11 cellular contexts compared by ENCODE assay signal in the genomic region with DNA sequence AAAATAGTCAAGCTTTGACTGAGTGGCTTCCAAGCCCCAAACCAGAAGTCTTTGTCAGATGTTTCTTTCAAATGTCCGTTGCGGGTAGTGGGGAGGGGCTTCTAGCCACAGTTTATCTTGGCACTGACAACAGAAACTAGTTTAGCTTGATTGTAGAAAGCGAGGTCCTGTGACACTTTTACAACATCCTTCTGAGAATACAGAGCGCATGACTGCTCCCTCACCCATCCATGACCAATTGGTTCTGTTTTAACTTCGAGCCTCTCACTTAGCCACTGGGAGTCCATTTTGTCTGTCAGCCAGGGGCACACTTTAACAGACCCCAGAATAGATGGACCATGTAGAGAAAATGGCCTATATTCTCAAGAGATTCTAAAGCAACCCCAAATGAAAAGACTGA.
A peak's percentile ranks its signal among the peaks of the same experiment; 100 is the strongest.
DNase-seq lines count a peak whose midpoint lies in the region; ATAC-seq and TF ChIP-seq lines count a peak whose summit lies in the region.
"Had no signal": no experiment of that assay in that cellular context is flagged by ENCODE, and none has a peak within 500 bp of the region (broad histone marks: within the 10 kb centered on the region; RNA-seq: fewer than 3 reads in every experiment).

No MANE protein-coding gene starts in this region.

- no peak overlapping the region for H3K4me3 Mint-ChIP-seq in immature natural killer cell
- H3K4me3 Mint-ChIP-seq in HFFc6, result no peak overlapping the region

- H3K9me3 Mint-ChIP-seq in immature natural killer cell (peaks cover 0 to 15% (median 3%) of the 10 kb centered on the region in 6 donors), HFFc6 (peaks cover 10% of the 10 kb centered on the region)

- peak; percentile 65 for ATAC-seq in GM18520 (IDR thresholded peaks at IDR 0.05; ENCODE audit: unreplicated experiment)
- ATAC-seq in GM21825 (IDR thresholded peaks at IDR 0.05; ENCODE audit: unreplicated experiment), result peak; percentile 84
- ATAC-seq in HG03565 (IDR thresholded peaks at IDR 0.05; ENCODE audit: unreplicated experiment), result peak; percentile 96
- ATAC-seq: activated CD4-positive, CD25-positive, alpha-beta regulatory T cell treated with anti-CD3 and anti-CD28 coated beads, Interleukin-2, amount 50 U/mL, for 24 hours had no signal

- H3K4me1 Mint-ChIP-seq in immature natural killer cell (no peaks in the 10 kb centered on the region), HFFc6 (ENCODE audit: low read depth) (no peaks in the 10 kb centered on the region)

- H3K27me3 Mint-ChIP-seq in immature natural killer cell (ENCODE audit: low read depth in 3 of 3) (no peaks in the 10 kb centered on the region), HFFc6 (ENCODE audit: insufficient read depth) (no peaks in the 10 kb centered on the region)

- no peaks in the 10 kb centered on the region for H3K36me3 Mint-ChIP-seq in immature natural killer cell
- no peaks in the 10 kb centered on the region for H3K36me3 Mint-ChIP-seq in HFFc6 (ENCODE audit: low read depth)

- TF ChIP-seq CTCF in GM20000 (IDR thresholded peaks at IDR 0.05; ENCODE audit: extremely low read depth, missing control alignments) (no peak), HFFc6 (IDR thresholded peaks at IDR 0.05) (no peak)

- peak; percentile 88 for DNase-seq in left kidney (ENCODE audit: low read depth, low spot score)
- no peak for DNase-seq in GM20000 (ENCODE audit: low spot score)
- no peak for DNase-seq in immature natural killer cell
- no peak for DNase-seq in DMS 273 (lab: John Stamatoyannopoulos, UW; ENCODE audit: unreplicated experiment)
- no peak for DNase-seq in HFFc6
- DNase-seq: ovary; stimulated activated CD8-positive, alpha-beta memory T cell treated with anti-CD3 and anti-CD28 coated beads, Interleukin-4, amount 100 ng/mL, for 48 hours had no signal

- H3K27ac Mint-ChIP-seq in immature natural killer cell (no peak overlapping the region), HFFc6 (no peak overlapping the region)
